Comparison of ENCODE assay signal across 10 cellular contexts in genomic region chr7:107614425-107614824, GRCh38. TPM values are rescaled to one million over a fixed set of nuclear protein-coding genes. Genes with fewer than 3 reads are reported as not detected.
DNase-seq lines count a peak whose midpoint lies in the region; ATAC-seq and TF ChIP-seq lines count a peak whose summit lies in the region.
"Had no signal": no experiment of that assay in that cellular context is flagged by ENCODE, and none has a peak within 500 bp of the region (broad histone marks: within the 10 kb centered on the region; RNA-seq: fewer than 3 reads in every experiment).

No MANE protein-coding gene starts in this region.

- peak overlapping the region; percentile 7 to 39; a peak in 2 of 4 replicates for H3K27ac ChIP-seq in SK-N-SH (ENCODE audit: low read depth in 2 of 2, low read length in 1 of 2)

- H3K4me1 ChIP-seq in SK-N-SH (ENCODE audit: control insufficient read depth in 1 of 2, insufficient read depth in 2 of 2, low read depth in 1 of 2, low read length in 1 of 2): peaks cover 20 to 23% of the 10 kb centered on the region in 2 experiments

- H3K27me3 ChIP-seq in SK-N-SH (ENCODE audit: insufficient read depth): no peaks in the 10 kb centered on the region

- H4K20me1 ChIP-seq in SK-N-SH (ENCODE audit: insufficient read depth): no peaks in the 10 kb centered on the region

- 0 out of 2 replicates have a peak, but pooled peaks cover 7% of the 10 kb centered on the region for H3K79me2 ChIP-seq in SK-N-SH (ENCODE audit: insufficient read depth)

- peak; percentile 73 for ATAC-seq in left lobe of liver
- no peak for ATAC-seq in GM19328 (IDR thresholded peaks at IDR 0.05; ENCODE audit: unreplicated experiment)

- H3K9ac ChIP-seq in SK-N-SH: no peak overlapping the region

- peaks cover 14% of the 10 kb centered on the region for H3F3A ChIP-seq in SK-N-SH (replicated peaks; ENCODE audit: insufficient read depth)

- peaks cover 29 to 85% of the 10 kb centered on the region in 2 experiments for H3K36me3 ChIP-seq in SK-N-SH (replicated peaks in 1 of 2; ENCODE audit: control insufficient read depth in 1 of 2, insufficient read depth in 2 of 2, low read length in 1 of 2)

- POLR2A ChIA-PET in SK-N-SH (lab: Yijun Ruan, JAX): no interaction called here

- H3K9me3 ChIP-seq in SK-N-SH: no peaks in the 10 kb centered on the region

- no peak overlapping the region for H3K4me3 ChIP-seq in SK-N-SH (ENCODE audit: low read depth in 2 of 2, low read length in 1 of 2)

- CTCF ChIA-PET in SK-N-SH (lab: Yijun Ruan, JAX): interaction anchor here (1.0 kb wide), 1 partner anchor 34 kb away, joined by 3 read pairs; the partner anchor contains the start of gene BCAP29

- DNase-seq in H4 (ENCODE audit: low spot score) (peak; percentile 50), SK-N-SH (no peak), left lobe of liver (ENCODE audit: low spot score) (no peak), NCI-H128 (lab: John Stamatoyannopoulos, UW; ENCODE audit: unreplicated experiment) (no peak), T-helper 9 cell (no peak)
- DNase-seq: central memory CD4-positive, alpha-beta T cell; head of caudate nucleus; MM.1S; retina had no signal

- peak overlapping the region; percentile 35; the same call in 1 of the 2 replicates for H3K4me2 ChIP-seq in SK-N-SH

- no peak for TF ChIP-seq CTCF in SK-N-SH (IDR thresholded peaks at IDR 0.05)

- H3K9me2 ChIP-seq in SK-N-SH: no peaks in the 10 kb centered on the region

- H2AFZ ChIP-seq in SK-N-SH (ENCODE audit: low read depth): no peak overlapping the region

- no peak for TF ChIP-seq RAD21 in SK-N-SH (IDR thresholded peaks at IDR 0.05; ENCODE audit: low read length)

- peak; percentile 61 to 95; a peak in 3 of 4 replicates for TF ChIP-seq EP300 in SK-N-SH (IDR thresholded peaks at IDR 0.05; ENCODE audit: borderline replicate concordance in 1 of 2, low read depth in 1 of 2, low read length in 1 of 2)

TF ChIP-seq in SK-N-SH, 30 proteins besides CTCF, POLR2A, EP300 and RAD21:
- TF ChIP-seq RXRA (IDR thresholded peaks at IDR 0.05; ENCODE audit: borderline replicate concordance, low read depth): peak; percentile 71; the same call in 1 of the 2 replicates
- TF ChIP-seq NFIC (IDR thresholded peaks at IDR 0.05; ENCODE audit: borderline replicate concordance): peak; percentile 96
- peak; percentile 68; the same call in 1 of the 2 replicates for TF ChIP-seq ZBTB33 (IDR thresholded peaks at IDR 0.05; ENCODE audit: borderline replicate concordance, low read depth)
- peak; percentile 73; the same call in 1 of the 2 replicates for TF ChIP-seq FOSL2 (IDR thresholded peaks at IDR 0.05; ENCODE audit: borderline replicate concordance, low read depth)
- 0 out of 2 replicates have a peak, but pooled peaks have one; percentile 34 for TF ChIP-seq TAF1 (IDR thresholded peaks at IDR 0.05; ENCODE audit: borderline replicate concordance, low read depth, low read length)
- TF ChIP-seq ELF1 (IDR thresholded peaks at IDR 0.05): no peak; the same call in 1 of the 2 replicates
- no peak for TF ChIP-seq SMC3 (IDR thresholded peaks at IDR 0.05; ENCODE audit: low read depth, low read length)
- TF ChIP-seq TEAD4 (IDR thresholded peaks at IDR 0.05; ENCODE audit: borderline replicate concordance, insufficient read depth): peak; percentile 93
- no peak for TF ChIP-seq RCOR1 (IDR thresholded peaks at IDR 0.05; ENCODE audit: low read length)
- peak; percentile 83; the same call in 1 of the 2 replicates for TF ChIP-seq POLR2AphosphoS5 (IDR thresholded peaks at IDR 0.05; ENCODE audit: low read depth, low read length)
- TF ChIP-seq PBX3 (IDR thresholded peaks at IDR 0.05): peak; percentile 94
- TF ChIP-seq USF2 (IDR thresholded peaks at IDR 0.05; ENCODE audit: borderline replicate concordance, low read depth, low read length): no peak
- no peak for TF ChIP-seq GABPA (IDR thresholded peaks at IDR 0.05; ENCODE audit: low read depth)
- TF ChIP-seq MEF2A (IDR thresholded peaks at IDR 0.05; ENCODE audit: borderline replicate concordance, low read depth): peak; percentile 56
- peak; percentile 89 for TF ChIP-seq JUND (IDR thresholded peaks at IDR 0.05)
- 0 out of 2 replicates have a peak, but pooled peaks have one; percentile 43 for TF ChIP-seq SIN3A (IDR thresholded peaks at IDR 0.05; ENCODE audit: borderline replicate concordance, low read depth, low read length)
- TF ChIP-seq MAX (IDR thresholded peaks at IDR 0.05; ENCODE audit: low read depth): no peak; the same call in 1 of the 2 replicates
- peak; percentile 94 for TF ChIP-seq TCF12 (IDR thresholded peaks at IDR 0.05)
- no peak for TF ChIP-seq YY1 (IDR thresholded peaks at IDR 0.05; ENCODE audit: low read depth)
- peak; percentile 79 for TF ChIP-seq FOXM1 (IDR thresholded peaks at IDR 0.05; ENCODE audit: low read depth)

RNA-seq across cellular contexts. Expression of gene BCAP29, which starts 34.4 kb away (rescaled TPM):
- total RNA-seq in H4 (2014; rRNA removed; shearing (Covaris generic)): 122 and 171 TPM in 2 replicates
- 29.2 and 46.2 TPM in 2 replicates for polyA plus RNA-seq in SK-N-SH (2012; rRNA removed)
- polyA plus RNA-seq in SK-N-SH (2012; cell fraction: cytosol; rRNA removed): 57.5 and 62.3 TPM in 2 replicates
- 19.1 and 27.5 TPM in 2 replicates for polyA plus RNA-seq in SK-N-SH (2012; cell fraction: nucleus; rRNA removed)
- 25.1 TPM for total RNA-seq in left lobe of liver

RNA-seq across cellular contexts. Expression of gene SLC26A4, which starts 46.2 kb away (rescaled TPM):
- total RNA-seq in H4 (2014; rRNA removed; shearing (Covaris generic)): 0.06 and 0.19 TPM in 2 replicates
- 0.61 and 0.78 TPM in 2 replicates for polyA plus RNA-seq in SK-N-SH (2012; rRNA removed)
- 0.70 and 1.00 TPM in 2 replicates for polyA plus RNA-seq in SK-N-SH (2012; cell fraction: cytosol; rRNA removed)
- 0.39 and 0.49 TPM in 2 replicates for polyA plus RNA-seq in SK-N-SH (2012; cell fraction: nucleus; rRNA removed)
- not detected for total RNA-seq in left lobe of liver

RNA-seq across cellular contexts. Expression of gene DUS4L, which starts 50.7 kb away (rescaled TPM):
- 13.3 and 14.8 TPM in 2 replicates for total RNA-seq in H4 (2014; rRNA removed; shearing (Covaris generic))
- 9.7 and 11.5 TPM in 2 replicates for polyA plus RNA-seq in SK-N-SH (2012; rRNA removed)
- polyA plus RNA-seq in SK-N-SH (2012; cell fraction: cytosol; rRNA removed): 12.1 and 16.3 TPM in 2 replicates
- polyA plus RNA-seq in SK-N-SH (2012; cell fraction: nucleus; rRNA removed): 11.8 and 18.8 TPM in 2 replicates
- 3.1 TPM for total RNA-seq in left lobe of liver

RNA-seq across cellular contexts. Expression of gene COG5, which starts 50.7 kb away (rescaled TPM):
- 33.0 and 41.7 TPM in 2 replicates for total RNA-seq in H4 (2014; rRNA removed; shearing (Covaris generic))
- polyA plus RNA-seq in SK-N-SH (2012; rRNA removed): 21.2 and 28.6 TPM in 2 replicates
- 26.1 and 31.4 TPM in 2 replicates for polyA plus RNA-seq in SK-N-SH (2012; cell fraction: cytosol; rRNA removed)
- 22.1 and 34.2 TPM in 2 replicates for polyA plus RNA-seq in SK-N-SH (2012; cell fraction: nucleus; rRNA removed)
- 12.9 TPM for total RNA-seq in left lobe of liver
